Comparison of ENCODE assay signal across 19 cellular contexts in the genomic region with DNA sequence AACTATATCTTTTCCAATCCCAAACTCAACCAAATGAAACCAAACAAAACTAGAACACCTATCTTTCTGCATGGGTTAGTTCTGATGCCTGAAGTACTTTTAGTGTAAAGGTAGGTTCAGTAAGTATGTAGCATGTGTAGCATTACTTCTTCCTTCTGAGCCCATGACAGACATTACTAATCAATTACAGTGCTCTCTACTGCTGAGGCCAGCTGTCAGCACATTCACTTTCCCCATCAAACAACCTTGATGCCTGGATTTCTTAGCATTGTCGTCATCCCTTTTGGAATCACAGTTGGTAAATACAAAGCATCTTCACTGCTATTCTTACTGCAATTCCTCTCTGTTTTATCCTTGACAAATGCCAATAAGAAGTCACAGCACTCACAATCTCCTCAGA.
"Had no signal": no experiment of that assay in that cellular context is flagged by ENCODE, and none has a peak within 500 bp of the region (broad histone marks: within the 10 kb centered on the region; RNA-seq: fewer than 3 reads in every experiment).

No MANE protein-coding gene starts in this region.

- H3K4me1 ChIP-seq: left ventricle myocardium inferior, vagina had no signal

- H3K4me3 ChIP-seq: left ventricle myocardium inferior, smooth muscle cell, thoracic aorta, vagina had no signal

- H3K27ac ChIP-seq: left ventricle myocardium inferior, thoracic aorta, vagina had no signal

- H3K9me3 ChIP-seq: left ventricle myocardium inferior, thoracic aorta, vagina had no signal

- H3K27me3 ChIP-seq: vagina had no signal

- H3K36me3 ChIP-seq: left ventricle myocardium inferior, thoracic aorta, vagina had no signal

- DNase-seq: activated CD4-positive, alpha-beta T cell treated with anti-CD3 and anti-CD28 coated beads for 4 hours; activated CD4-positive, CD25-positive, alpha-beta regulatory T cell; activated CD8-positive, alpha-beta memory T cell treated with anti-CD3 and anti-CD28 coated beads, Interleukin-2, amount 10 ng/mL, durations not matched to agents 7 days and 5 days; activated CD8-positive, alpha-beta T cell treated with anti-CD3 and anti-CD28 coated beads for 36 hours; activated gamma-delta T cell treated with Interleukin-2 at 50 U/mL for 16 hours; aorta; effector CD4-positive, alpha-beta T cell; foreskin melanocyte; immature natural killer cell; left ventricle myocardium inferior; naive thymus-derived CD4-positive, alpha-beta T cell; occipital lobe; stimulated activated CD4-positive, alpha-beta T cell treated with anti-CD3 and anti-CD28 coated beads, Interleukin-2, amount 100 ng/mL, for 48 hours; stimulated activated CD8-positive, alpha-beta memory T cell treated with anti-CD3 and anti-CD28 coated beads, Interleukin-4, amount 100 ng/mL, for 48 hours; stimulated activated naive B cell treated with anti-CD40 and anti-IgM and Interleukin-4, amounts not matched to agents 10 μg/mL and 1 μg/mL and 100 μg/mL, for 72 hours had no signal

- ATAC-seq: activated CD8-positive, alpha-beta memory T cell treated with anti-CD3 and anti-CD28 coated beads, Interleukin-2, amount 10 ng/mL, durations not matched to agents 7 days and 5 days; activated CD8-positive, alpha-beta T cell treated with anti-CD3 and anti-CD28 coated beads for 36 hours; naive thymus-derived CD4-positive, alpha-beta T cell; sciatic nerve; stimulated activated naive B cell treated with anti-CD40 and anti-IgM and Interleukin-4, amounts not matched to agents 10 μg/mL and 1 μg/mL and 100 μg/mL, for 72 hours had no signal
